8 cellular contexts compared by ENCODE assay signal in genomic region chr21:8455279-8456128, GRCh38.
DNase-seq lines count a peak whose midpoint lies in the region; ATAC-seq lines count a peak whose summit lies in the region.
"Not testable (repeated sequence)": the region's sequence is repeated elsewhere in the genome, so short reads cannot be mapped to it uniquely, and the experiment has no call there.

No MANE protein-coding gene starts in this region.

- not testable (repeated sequence) for H3K27ac Mint-ChIP-seq in activated CD4-positive, alpha-beta T cell treated with anti-CD3 and anti-CD28 coated beads for 36 hours; naive thymus-derived CD4-positive, alpha-beta T cell

- not testable (repeated sequence) for H3K4me3 ChIP-seq in naive thymus-derived CD4-positive, alpha-beta T cell (ENCODE audit: low read length); aorta (ENCODE audit: low read length in 2 of 2)

- not testable (repeated sequence) for H3K9me3 ChIP-seq in naive thymus-derived CD4-positive, alpha-beta T cell (ENCODE audit: control insufficient read depth in 2 of 3, low read length in 3 of 3); aorta (ENCODE audit: control insufficient read depth, low read length)

- not testable (repeated sequence) for H3K36me3 Mint-ChIP-seq in activated CD4-positive, alpha-beta T cell treated with anti-CD3 and anti-CD28 coated beads for 36 hours (ENCODE audit: low read depth); naive thymus-derived CD4-positive, alpha-beta T cell

- not testable (repeated sequence) for H3K27me3 ChIP-seq in naive thymus-derived CD4-positive, alpha-beta T cell (ENCODE audit: control insufficient read depth in 2 of 2, insufficient read depth in 2 of 2, low read length in 2 of 2); aorta (ENCODE audit: control insufficient read depth in 1 of 2, insufficient read depth in 2 of 2, low read length in 1 of 2)

- H3K36me3 ChIP-seq in naive thymus-derived CD4-positive, alpha-beta T cell (ENCODE audit: control insufficient read depth in 2 of 3, insufficient read depth in 3 of 3, low read length in 3 of 3); aorta (ENCODE audit: control insufficient read depth in 1 of 2, insufficient read depth in 2 of 2, low read length in 1 of 2): not testable (repeated sequence)

- H3K4me1 Mint-ChIP-seq in activated CD4-positive, alpha-beta T cell treated with anti-CD3 and anti-CD28 coated beads for 36 hours; naive thymus-derived CD4-positive, alpha-beta T cell: not testable (repeated sequence)

- CTCF ChIA-PET in activated CD4-positive, alpha-beta T cell treated with anti-CD3 and anti-CD28 coated beads for 36 hours (lab: Charles Lee); naive thymus-derived CD4-positive, alpha-beta T cell (lab: Charles Lee): not testable (repeated sequence)

- intact Hi-C loops in activated CD4-positive, alpha-beta T cell treated with anti-CD3 and anti-CD28 coated beads for 36 hours (cut with DNase I, micrococcal nuclease); Right ventricle myocardium inferior (cut with DNase I); naive thymus-derived CD4-positive, alpha-beta T cell (cut with micrococcal nuclease); aorta (cut with DNase I): not testable (repeated sequence)

- not testable (repeated sequence) for H3K27ac ChIP-seq in naive thymus-derived CD4-positive, alpha-beta T cell (ENCODE audit: low read depth, low read length); aorta (ENCODE audit: low read depth in 1 of 2, low read length in 2 of 2)

- not testable (repeated sequence) for H3K27me3 Mint-ChIP-seq in activated CD4-positive, alpha-beta T cell treated with anti-CD3 and anti-CD28 coated beads for 36 hours; naive thymus-derived CD4-positive, alpha-beta T cell

- POLR2A ChIA-PET in activated CD4-positive, alpha-beta T cell treated with anti-CD3 and anti-CD28 coated beads for 36 hours (lab: Charles Lee); naive thymus-derived CD4-positive, alpha-beta T cell (lab: Charles Lee): not testable (repeated sequence)

- ATAC-seq in GM18858 (IDR thresholded peaks at IDR 0.05; ENCODE audit: unreplicated experiment), result peak; percentile 41
- ATAC-seq in GM21723 (IDR thresholded peaks at IDR 0.05; ENCODE audit: unreplicated experiment), result peak; percentile 65
- peak; percentile 57 for ATAC-seq in HG02885 (IDR thresholded peaks at IDR 0.05; ENCODE audit: poor library complexity, unreplicated experiment)
- ATAC-seq in HG03439 (IDR thresholded peaks at IDR 0.05; ENCODE audit: unreplicated experiment), result peak; percentile 71
- peak; percentile 42 for ATAC-seq in activated CD4-positive, alpha-beta T cell treated with anti-CD3 and anti-CD28 coated beads for 36 hours
- ATAC-seq in Right ventricle myocardium inferior, result peak; percentile 84
- ATAC-seq in naive thymus-derived CD4-positive, alpha-beta T cell, result peak; percentile 67
- peak; percentile 94 for ATAC-seq in aorta (ENCODE audit: low FRiP score)

- not testable (repeated sequence) for H3K4me3 Mint-ChIP-seq in activated CD4-positive, alpha-beta T cell treated with anti-CD3 and anti-CD28 coated beads for 36 hours; naive thymus-derived CD4-positive, alpha-beta T cell

- H3K9me3 Mint-ChIP-seq in activated CD4-positive, alpha-beta T cell treated with anti-CD3 and anti-CD28 coated beads for 36 hours (ENCODE audit: low read depth); naive thymus-derived CD4-positive, alpha-beta T cell: not testable (repeated sequence)

- DNase-seq in activated CD4-positive, alpha-beta T cell treated with anti-CD3 and anti-CD28 coated beads for 36 hours; Right ventricle myocardium inferior (ENCODE audit: missing footprints); naive thymus-derived CD4-positive, alpha-beta T cell; aorta: not testable (repeated sequence)

- H3K4me1 ChIP-seq in naive thymus-derived CD4-positive, alpha-beta T cell (ENCODE audit: control insufficient read depth in 2 of 2, insufficient read depth in 2 of 2, low read length in 2 of 2); aorta (ENCODE audit: control insufficient read depth in 1 of 2, insufficient read depth in 2 of 2, low read length in 2 of 2): not testable (repeated sequence)

- WGBS in aorta, 2 donors, result no CpG with 5 or more reads among the region's 6 CpGs

Comparison
In these comparisons a context has a peak if more than half of its experiments do, and no peak if none do; other contexts are left out.
1. ATAC-seq: peak in every context shown above with its lines; median percentile 94 in aorta; 84 in Right ventricle myocardium inferior; 71 in HG03439; 67 in naive thymus-derived CD4-positive, alpha-beta T cell; 65 in GM21723; 57 in HG02885; 42 in activated CD4-positive, alpha-beta T cell treated with anti-CD3 and anti-CD28 coated beads for 36 hours; 41 in GM18858.